Comparison of ENCODE assay signal across 22 cellular contexts in genomic region chr13:97182065-97182890, GRCh38. TPM values are rescaled to one million over a fixed set of nuclear protein-coding genes. Genes with fewer than 3 reads are reported as not detected.
DNase-seq lines count a peak whose midpoint lies in the region; ATAC-seq, FAIRE-seq and TF ChIP-seq lines count a peak whose summit lies in the region.
"Had no signal": no experiment of that assay in that cellular context is flagged by ENCODE, and none has a peak within 500 bp of the region (broad histone marks: within the 10 kb centered on the region; RNA-seq: fewer than 3 reads in every experiment).

No MANE protein-coding gene starts in this region.

- H3K4me1 ChIP-seq in foreskin keratinocyte: no peaks in the 10 kb centered on the region
- H3K4me1 ChIP-seq: BLaER1 had no signal

- no peak for TF ChIP-seq CTCF in foreskin keratinocyte (conservative IDR thresholded peaks at IDR 0.05)

- H3K4me1 Mint-ChIP-seq in stimulated activated naive CD8-positive, alpha-beta T cell treated with anti-CD3 and anti-CD28 coated beads, Interleukin-15, amount 100 ng/mL, for 72 hours: no peaks in the 10 kb centered on the region
- H3K4me1 Mint-ChIP-seq: CD4-positive, CD25-positive, alpha-beta regulatory T cell; IgD-negative memory B cell; T-cell had no signal

- no peak overlapping the region for H3K4me3 Mint-ChIP-seq in stimulated activated naive CD8-positive, alpha-beta T cell treated with anti-CD3 and anti-CD28 coated beads, Interleukin-15, amount 100 ng/mL, for 72 hours
- H3K4me3 Mint-ChIP-seq: CD4-positive, CD25-positive, alpha-beta regulatory T cell; IgD-negative memory B cell; T-cell had no signal

- DNase-seq in DMS153 treated with DMSO at 0.1 percent for 48 hours (lab: John Stamatoyannopoulos, UW; ENCODE audit: unreplicated experiment) (peak; percentile 48), NCI-H1417 (lab: John Stamatoyannopoulos, UW) (peak in 2 of 3 experiments; percentile 25 to 61), SHP77 (lab: John Stamatoyannopoulos, UW) (peak; percentile 37 to 61), foreskin keratinocyte (no peak), GM12892 (ENCODE audit: insufficient read length) (no peak), NCI-H1930 (lab: John Stamatoyannopoulos, UW) (no peak)
- no peak for DNase-seq in stimulated activated naive CD8-positive, alpha-beta T cell treated with anti-CD3 and anti-CD28 coated beads, Interleukin-15, amount 100 ng/mL, for 72 hours
- DNase-seq: CD4-positive, CD25-positive, alpha-beta regulatory T cell; DMS79 treated with DMSO at 0.1 percent for 48 hours; GF-D8; NCI-H1048; NCI-H1436; NCI-H187 treated with DMSO at 0.1 percent for 48 hours; NCI-H2107; NCI-H446; T-cell had no signal

- no peak for FAIRE-seq in GM12892 (lab: Jason Lieb, UNC)
- FAIRE-seq: D721Med, GM12891, GM19239 had no signal

- no peak overlapping the region for H3K27ac Mint-ChIP-seq in stimulated activated naive CD8-positive, alpha-beta T cell treated with anti-CD3 and anti-CD28 coated beads, Interleukin-15, amount 100 ng/mL, for 72 hours
- H3K27ac Mint-ChIP-seq: CD4-positive, CD25-positive, alpha-beta regulatory T cell; IgD-negative memory B cell; T-cell had no signal

- no peak overlapping the region for H3K27ac ChIP-seq in foreskin keratinocyte
- H3K27ac ChIP-seq: BLaER1 had no signal

- ATAC-seq in foreskin keratinocyte (peak; percentile 35), HG03025 (IDR thresholded peaks at IDR 0.05; ENCODE audit: low FRiP score, unreplicated experiment) (no peak)
- ATAC-seq in stimulated activated naive CD8-positive, alpha-beta T cell treated with anti-CD3 and anti-CD28 coated beads, Interleukin-15, amount 100 ng/mL, for 72 hours: no peak
- ATAC-seq: T-cell had no signal

- H3K9me3 Mint-ChIP-seq in stimulated activated naive CD8-positive, alpha-beta T cell treated with anti-CD3 and anti-CD28 coated beads, Interleukin-15, amount 100 ng/mL, for 72 hours: no peaks in the 10 kb centered on the region
- H3K9me3 Mint-ChIP-seq: IgD-negative memory B cell had no signal

- TF ChIP-seq POLR2A in GM12892 (IDR thresholded peaks at IDR 0.05; ENCODE audit: low read depth, low read length): no peak

- H3K27me3 Mint-ChIP-seq in stimulated activated naive CD8-positive, alpha-beta T cell treated with anti-CD3 and anti-CD28 coated beads, Interleukin-15, amount 100 ng/mL, for 72 hours: no peaks in the 10 kb centered on the region

- H3K27me3 ChIP-seq in foreskin keratinocyte: no peaks in the 10 kb centered on the region
- H3K27me3 ChIP-seq: BLaER1 had no signal

RNA-seq across cellular contexts. Expression of gene MBNL2, which starts 39.9 kb away (rescaled TPM):
- total RNA-seq in foreskin keratinocyte: 27.3 and 33.1 TPM in 2 replicates
- polyA plus RNA-seq in foreskin keratinocyte: 5.0 and 5.2 TPM in 2 replicates
- 6.4 TPM for polyA plus RNA-seq in GM12892 (2012; ENCODE audit: missing spikeins)

Comparison
In these comparisons a context has a peak if more than half of its experiments do, and no peak if none do; other contexts are left out.
1. DNase-seq: peak in DMS153 treated with DMSO at 0.1 percent for 48 hours (single experiment), NCI-H1417 (2 of 3) and SHP77 (2 of 2); none in foreskin keratinocyte (0 of 2), GM12892 (single experiment), NCI-H1930 (0 of 2) and stimulated activated naive CD8-positive, alpha-beta T cell treated with anti-CD3 and anti-CD28 coated beads, Interleukin-15, amount 100 ng/mL, for 72 hours (0 of 2).